Comparison of ENCODE assay signal across 1 cellular context in the genomic region with DNA sequence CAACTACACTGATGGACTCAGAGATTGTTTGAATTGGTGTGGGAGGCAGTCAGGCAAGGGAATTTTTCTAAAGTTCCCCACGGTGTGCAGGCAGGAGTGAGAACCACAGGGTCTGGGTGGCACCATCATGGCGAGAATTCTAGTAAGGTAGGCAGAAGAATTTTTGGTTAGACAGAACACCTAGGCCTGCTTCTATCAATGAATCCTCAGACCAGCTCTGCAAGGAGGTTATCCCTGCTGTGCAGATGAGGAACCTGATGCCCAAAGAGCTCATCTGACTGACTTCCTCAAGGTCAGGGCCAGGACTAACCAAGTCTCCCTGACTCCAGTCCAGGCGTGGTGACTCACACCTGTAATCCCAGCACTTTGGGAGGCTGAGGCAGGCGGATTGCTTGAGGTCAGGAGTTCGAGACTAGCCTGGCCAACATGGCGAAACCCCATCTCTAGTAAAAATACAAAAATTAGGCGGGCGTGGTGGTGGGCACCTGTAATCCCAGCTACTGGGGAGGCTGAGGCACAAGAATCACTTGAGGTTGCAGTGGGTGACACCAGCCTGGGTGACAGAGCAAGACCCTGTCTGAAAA.
TF ChIP-seq lines count a peak whose summit lies in the region.

No MANE protein-coding gene starts in this region.

TF ChIP-seq in HepG2, 621 proteins besides CTCF, POLR2A, EP300 and RAD21:
- peak; percentile 32; the same call in 1 of the 2 replicates for TF ChIP-seq FOSL2 (CRISPR knock-in tag; IDR thresholded peaks at IDR 0.05)
- TF ChIP-seq PAF1 (CRISPR knock-in tag; IDR thresholded peaks at IDR 0.05) = peak; percentile 78; the same call in 1 of the 2 replicates
